In the genomic region with DNA sequence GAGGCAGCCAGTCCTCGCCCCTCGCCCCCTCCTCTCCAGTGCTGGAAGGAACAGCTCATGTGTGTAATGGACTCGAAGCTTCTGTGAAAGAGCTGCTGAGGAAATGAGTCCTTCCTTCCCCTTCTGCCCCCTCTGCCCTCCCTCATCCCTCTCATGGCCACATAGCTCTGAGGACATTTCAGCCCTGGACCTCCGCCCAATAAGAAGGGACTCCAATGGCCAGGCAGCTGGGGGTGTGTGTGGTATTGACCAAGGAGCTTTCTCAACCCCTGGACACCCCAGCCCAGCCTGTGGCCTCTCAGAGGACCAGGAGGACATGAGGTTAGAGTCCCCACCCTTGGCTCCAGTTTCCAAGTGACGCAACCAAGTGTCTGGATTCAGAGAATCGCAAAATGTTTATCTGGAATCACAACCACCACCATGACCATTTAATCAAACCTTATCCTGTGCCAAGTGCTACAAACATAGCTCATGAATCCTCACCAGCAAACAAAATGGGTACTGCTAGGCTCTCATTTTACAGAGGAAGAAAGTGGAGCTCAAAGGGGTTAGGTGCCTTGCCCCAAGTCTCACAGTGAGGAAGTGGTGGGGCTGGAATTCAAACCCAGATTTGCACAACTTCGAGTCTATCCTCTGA, we compare ENCODE assay signal across 9 cellular contexts. TPM values are rescaled to one million over a fixed set of nuclear protein-coding genes. Genes with fewer than 3 reads are reported as not detected.
DNase-seq lines count a peak whose midpoint lies in the region; ATAC-seq, FAIRE-seq and TF ChIP-seq lines count a peak whose summit lies in the region.
"Had no signal": no experiment of that assay in that cellular context is flagged by ENCODE, and none has a peak within 500 bp of the region (broad histone marks: within the 10 kb centered on the region; RNA-seq: fewer than 3 reads in every experiment).

No MANE protein-coding gene starts in this region.

- peak; percentile 89 for DNase-seq in EH (ENCODE audit: low read depth)
- peak; percentile 53 for DNase-seq in PC-3
- DNase-seq in fibroblast of mammary gland (ENCODE audit: low read depth): peak; percentile 89
- peak; percentile 93 to 95 for DNase-seq in psoas muscle
- no peak for DNase-seq in kidney glomerular epithelial cell (lab: John Stamatoyannopoulos, UW)
- DNase-seq in activated CD4-positive, CD25-positive, alpha-beta regulatory T cell treated with anti-CD3 and anti-CD28 coated beads, Interleukin-2, amount 50 U/mL, for 72 hours: no peak
- no peak for DNase-seq in H54 (ENCODE audit: insufficient read length, low spot score)

- peaks cover 23% of the 10 kb centered on the region; the same call in 1 of the 2 replicates for H4K20me1 ChIP-seq in PC-3 (ENCODE audit: low read length)

- H3K9ac ChIP-seq in PC-3 (ENCODE audit: low read length): peak overlapping the region; percentile 30

- BruUV-seq in PC-3 (replicated peaks; lab: Mats Ljungman, UMichigan): no TSS peak

- no peaks in the 10 kb centered on the region for H3F3A ChIP-seq in PC-3 (ENCODE audit: low read length, unreplicated experiment)

- WGBS in psoas muscle, 3 donors: 25 to 31% (median 27%) methylated on average over 7 of the region's 7 CpGs

- no peaks in the 10 kb centered on the region for H3K9me2 ChIP-seq in PC-3 (replicated peaks; ENCODE audit: low read length)

- peak overlapping the region; percentile 60 for H3K4me2 ChIP-seq in PC-3 (ENCODE audit: low read length)

- H2AFZ ChIP-seq in PC-3 (ENCODE audit: low read length): no peak overlapping the region

- H3K27me3 ChIP-seq in PC-3 (ENCODE audit: low read length) (no peaks in the 10 kb centered on the region), psoas muscle (ENCODE audit: insufficient read depth in 3 of 3, low read length in 2 of 3) (no peaks in the 10 kb centered on the region)

- CTCF ChIA-PET in PC-3 (lab: Charles Lee): interaction anchor here (1.0 to 1.7 kb wide), 2 partner anchors 13 to 83 kb away, joined by 5 to 9 read pairs; no protein-coding TSS in a partner anchor

- H3K4me3 ChIP-seq in PC-3 (ENCODE audit: low read length) (no peak overlapping the region), fibroblast of mammary gland (ENCODE audit: control insufficient read depth, low read depth, low read length) (no peak overlapping the region), psoas muscle (no peak overlapping the region)

- peak; percentile 3; the same call in 1 of the 2 replicates for ATAC-seq in PC-3
- ATAC-seq in psoas muscle: peak; percentile 56 to 80 (median 74)
- ATAC-seq in HG03457 (IDR thresholded peaks at IDR 0.05; ENCODE audit: unreplicated experiment): no peak

- H3K27ac ChIP-seq in PC-3 (ENCODE audit: low read length) (peak overlapping the region; percentile 81), psoas muscle (peak overlapping the region; percentile 60)

- intact Hi-C loops in PC-3 (cut with micrococcal nuclease): loop anchor here (2.0 kb wide), 1 partner anchor 83 kb away; no protein-coding TSS in a partner anchor
- intact Hi-C loops in psoas muscle (cut with DNase I): no loop called here

- TF ChIP-seq POLR2A in H54 (IDR thresholded peaks at IDR 0.05; ENCODE audit: low read depth, low read length): no peak

- POLR2A ChIA-PET in PC-3 (lab: Charles Lee; ENCODE audit: unreplicated experiment): interaction anchor here (0.5 to 1.3 kb wide), 3 partner anchors 77 to 552 kb away, joined by 3 to 10 read pairs (median 3); no protein-coding TSS in a partner anchor

- H3K4me1 ChIP-seq in PC-3 (ENCODE audit: insufficient read depth, low read length) (peaks cover 85% of the 10 kb centered on the region), psoas muscle (peaks cover 62% of the 10 kb centered on the region)

- no peaks in the 10 kb centered on the region for H3K36me3 ChIP-seq in PC-3 (ENCODE audit: low read depth, low read length)
- no peaks in the 10 kb centered on the region for H3K36me3 ChIP-seq in psoas muscle (ENCODE audit: insufficient read depth in 1 of 2, low read depth in 1 of 2)

- H3K79me2 ChIP-seq in PC-3 (ENCODE audit: low read length): peaks cover 85% of the 10 kb centered on the region

- no peak for FAIRE-seq in H54 (lab: Jason Lieb, UNC)
- FAIRE-seq: colon had no signal

- no peak for TF ChIP-seq CTCF in PC-3 (conservative IDR thresholded peaks at IDR 0.05; ENCODE audit: low read depth, low read length)
- no peak for TF ChIP-seq CTCF in fibroblast of mammary gland (conservative IDR thresholded peaks at IDR 0.05; ENCODE audit: control insufficient read depth, insufficient read depth, low read depth, low read length)
- TF ChIP-seq CTCF in psoas muscle (IDR thresholded peaks at IDR 0.05): no peak

- H3K9me3 ChIP-seq in PC-3 (ENCODE audit: low read length) (no peaks in the 10 kb centered on the region), psoas muscle (no peaks in the 10 kb centered on the region)

RNA-seq across cellular contexts. Expression of a gene that starts 47.8 kb away (rescaled TPM):
- total RNA-seq in PC-3 (2014; rRNA removed): 86.8 and 110 TPM in 2 replicates
- 10 to 100 TPM; 12.3 to 24.9 (median 19.0) TPM for total RNA-seq in psoas muscle
- 10 to 100 TPM; 12.2 to 14.6 (median 13.2) TPM for polyA plus RNA-seq in psoas muscle

Comparison
In these comparisons a context has a peak if more than half of its experiments do, and no peak if none do; other contexts are left out.
1. DNase-seq: peak in EH (single experiment), PC-3 (single experiment), fibroblast of mammary gland (single experiment) and psoas muscle (2 of 2); none in kidney glomerular epithelial cell (single experiment), activated CD4-positive, CD25-positive, alpha-beta regulatory T cell treated with anti-CD3 and anti-CD28 coated beads, Interleukin-2, amount 50 U/mL, for 72 hours (single experiment) and H54 (single experiment).